Comparison of ENCODE assay signal across 17 cellular contexts in the genomic region with DNA sequence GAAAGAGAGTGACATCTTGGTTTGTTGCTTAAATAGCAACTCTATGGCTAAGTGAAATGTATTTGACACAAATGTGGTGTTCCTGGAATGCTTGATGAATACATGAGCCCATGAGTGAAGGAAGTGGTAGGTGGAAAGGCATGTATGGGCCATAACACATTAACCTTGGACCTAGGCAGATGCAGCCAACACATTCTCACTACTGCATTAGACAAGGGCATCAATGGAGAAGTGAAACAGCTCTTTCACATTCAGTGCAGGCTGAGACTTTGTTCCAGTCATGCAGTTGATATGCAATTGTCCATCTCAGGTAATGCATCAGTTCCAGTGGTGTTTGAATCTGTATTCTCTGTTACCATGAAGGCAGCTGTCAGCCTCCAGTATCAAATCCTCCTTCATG.
DNase-seq lines count a peak whose midpoint lies in the region; ATAC-seq lines count a peak whose summit lies in the region.
"Had no signal": no experiment of that assay in that cellular context is flagged by ENCODE, and none has a peak within 500 bp of the region (broad histone marks: within the 10 kb centered on the region; RNA-seq: fewer than 3 reads in every experiment).

No MANE protein-coding gene starts in this region.

- no peak overlapping the region for H3K4me3 ChIP-seq in aorta (ENCODE audit: low read length in 2 of 2)
- H3K4me3 ChIP-seq: gastrocnemius medialis, pancreas had no signal

- no peaks in the 10 kb centered on the region for H3K36me3 Mint-ChIP-seq in activated CD4-positive, alpha-beta T cell treated with anti-CD3 and anti-CD28 coated beads, Interleukin-2, amount 10 ng/mL, durations not matched to agents 24 days and 14 days (ENCODE audit: low read depth)
- H3K36me3 Mint-ChIP-seq in activated CD4-positive, alpha-beta T cell treated with anti-CD3 and anti-CD28 coated beads, Interleukin-2, amount 10 ng/mL, durations not matched to agents 7 days and 5 days (ENCODE audit: low read depth): peaks cover 2% of the 10 kb centered on the region
- no peaks in the 10 kb centered on the region for H3K36me3 Mint-ChIP-seq in stimulated activated memory B cell treated with anti-CD40 and anti-IgM and Interleukin-4, amounts not matched to agents 10 μg/mL and 1 μg/mL and 100 μg/mL, for 72 hours
- H3K36me3 Mint-ChIP-seq: activated CD4-positive, alpha-beta memory T cell treated with anti-CD3 and anti-CD28 coated beads for 36 hours; CD14-positive monocyte; stimulated activated effector memory CD8-positive, alpha-beta T cell treated with anti-CD3 and anti-CD28 coated beads, Interleukin-12 subunit alpha, Interleukin-12 subunit beta, amount 100 ng/mL, for 72 hours had no signal

- CTCF ChIA-PET in activated CD4-positive, alpha-beta T cell treated with anti-CD3 and anti-CD28 coated beads, Interleukin-2, amount 10 ng/mL, durations not matched to agents 7 days and 5 days (lab: Charles Lee): no interaction called here

- H3K27ac ChIP-seq in aorta (ENCODE audit: low read depth in 1 of 2, low read length in 2 of 2): no peak overlapping the region
- H3K27ac ChIP-seq: gastrocnemius medialis, pancreas had no signal

- H3K27ac Mint-ChIP-seq in activated CD4-positive, alpha-beta T cell treated with anti-CD3 and anti-CD28 coated beads, Interleukin-2, amount 10 ng/mL, durations not matched to agents 24 days and 14 days: no peak overlapping the region
- H3K27ac Mint-ChIP-seq in activated CD4-positive, alpha-beta T cell treated with anti-CD3 and anti-CD28 coated beads, Interleukin-2, amount 10 ng/mL, durations not matched to agents 7 days and 5 days: no peak overlapping the region
- peak overlapping the region; percentile 40 for H3K27ac Mint-ChIP-seq in stimulated activated memory B cell treated with anti-CD40 and anti-IgM and Interleukin-4, amounts not matched to agents 10 μg/mL and 1 μg/mL and 100 μg/mL, for 72 hours
- H3K27ac Mint-ChIP-seq: activated CD4-positive, alpha-beta memory T cell treated with anti-CD3 and anti-CD28 coated beads for 36 hours; CD14-positive monocyte; stimulated activated effector memory CD8-positive, alpha-beta T cell treated with anti-CD3 and anti-CD28 coated beads, Interleukin-12 subunit alpha, Interleukin-12 subunit beta, amount 100 ng/mL, for 72 hours had no signal

- H3K9me3 Mint-ChIP-seq in activated CD4-positive, alpha-beta T cell treated with anti-CD3 and anti-CD28 coated beads, Interleukin-2, amount 10 ng/mL, durations not matched to agents 24 days and 14 days: no peaks in the 10 kb centered on the region
- H3K9me3 Mint-ChIP-seq in activated CD4-positive, alpha-beta T cell treated with anti-CD3 and anti-CD28 coated beads, Interleukin-2, amount 10 ng/mL, durations not matched to agents 7 days and 5 days: peaks cover 8% of the 10 kb centered on the region
- H3K9me3 Mint-ChIP-seq in stimulated activated memory B cell treated with anti-CD40 and anti-IgM and Interleukin-4, amounts not matched to agents 10 μg/mL and 1 μg/mL and 100 μg/mL, for 72 hours: no peaks in the 10 kb centered on the region
- H3K9me3 Mint-ChIP-seq: activated CD4-positive, alpha-beta memory T cell treated with anti-CD3 and anti-CD28 coated beads for 36 hours; stimulated activated effector memory CD8-positive, alpha-beta T cell treated with anti-CD3 and anti-CD28 coated beads, Interleukin-12 subunit alpha, Interleukin-12 subunit beta, amount 100 ng/mL, for 72 hours had no signal

- DNase-seq in activated CD4-positive, alpha-beta T cell treated with anti-CD3 and anti-CD28 coated beads, Interleukin-2, amount 10 ng/mL, durations not matched to agents 24 days and 14 days: peak; percentile 47
- DNase-seq in activated CD4-positive, alpha-beta T cell treated with anti-CD3 and anti-CD28 coated beads, Interleukin-2, amount 10 ng/mL, durations not matched to agents 7 days and 5 days: no peak
- DNase-seq in aorta: no peak
- DNase-seq: activated CD4-positive, alpha-beta memory T cell treated with anti-CD3 and anti-CD28 coated beads for 36 hours; amniotic stem cell; DMS79 treated with DMSO at 0.1 percent for 48 hours; gastrocnemius medialis; NCI-H524; pancreas; SK-N-SH had no signal

- no peaks in the 10 kb centered on the region for H3K36me3 ChIP-seq in aorta (ENCODE audit: control insufficient read depth in 1 of 2, insufficient read depth in 2 of 2, low read length in 1 of 2)
- H3K36me3 ChIP-seq: gastrocnemius medialis, pancreas had no signal

- no peak overlapping the region for H3K4me3 Mint-ChIP-seq in activated CD4-positive, alpha-beta T cell treated with anti-CD3 and anti-CD28 coated beads, Interleukin-2, amount 10 ng/mL, durations not matched to agents 24 days and 14 days
- H3K4me3 Mint-ChIP-seq in activated CD4-positive, alpha-beta T cell treated with anti-CD3 and anti-CD28 coated beads, Interleukin-2, amount 10 ng/mL, durations not matched to agents 7 days and 5 days: no peak overlapping the region
- H3K4me3 Mint-ChIP-seq in stimulated activated memory B cell treated with anti-CD40 and anti-IgM and Interleukin-4, amounts not matched to agents 10 μg/mL and 1 μg/mL and 100 μg/mL, for 72 hours: no peak overlapping the region
- H3K4me3 Mint-ChIP-seq: activated CD4-positive, alpha-beta memory T cell treated with anti-CD3 and anti-CD28 coated beads for 36 hours; CD14-positive monocyte; stimulated activated effector memory CD8-positive, alpha-beta T cell treated with anti-CD3 and anti-CD28 coated beads, Interleukin-12 subunit alpha, Interleukin-12 subunit beta, amount 100 ng/mL, for 72 hours had no signal

- no peaks in the 10 kb centered on the region for H3K27me3 ChIP-seq in aorta (ENCODE audit: control insufficient read depth in 1 of 2, insufficient read depth in 2 of 2, low read length in 1 of 2)
- H3K27me3 ChIP-seq: gastrocnemius medialis, pancreas had no signal

- intact Hi-C loops in activated CD4-positive, alpha-beta T cell treated with anti-CD3 and anti-CD28 coated beads, Interleukin-2, amount 10 ng/mL, durations not matched to agents 24 days and 14 days (cut with micrococcal nuclease): no loop called here
- intact Hi-C loops in aorta (cut with DNase I): no loop called here

- H3K4me1 Mint-ChIP-seq in activated CD4-positive, alpha-beta T cell treated with anti-CD3 and anti-CD28 coated beads, Interleukin-2, amount 10 ng/mL, durations not matched to agents 24 days and 14 days: peaks cover 3% of the 10 kb centered on the region
- H3K4me1 Mint-ChIP-seq in activated CD4-positive, alpha-beta T cell treated with anti-CD3 and anti-CD28 coated beads, Interleukin-2, amount 10 ng/mL, durations not matched to agents 7 days and 5 days: peaks cover 8% of the 10 kb centered on the region
- peaks cover 34% of the 10 kb centered on the region for H3K4me1 Mint-ChIP-seq in stimulated activated memory B cell treated with anti-CD40 and anti-IgM and Interleukin-4, amounts not matched to agents 10 μg/mL and 1 μg/mL and 100 μg/mL, for 72 hours

- no peaks in the 10 kb centered on the region for H3K9me3 ChIP-seq in aorta (ENCODE audit: control insufficient read depth, low read length)
- H3K9me3 ChIP-seq: gastrocnemius medialis, pancreas, SK-N-SH had no signal

- no peaks in the 10 kb centered on the region for H3K4me1 ChIP-seq in aorta (ENCODE audit: control insufficient read depth in 1 of 2, insufficient read depth in 2 of 2, low read length in 2 of 2)
- H3K4me1 ChIP-seq: gastrocnemius medialis, pancreas had no signal

- no peaks in the 10 kb centered on the region for H3K27me3 Mint-ChIP-seq in activated CD4-positive, alpha-beta T cell treated with anti-CD3 and anti-CD28 coated beads, Interleukin-2, amount 10 ng/mL, durations not matched to agents 24 days and 14 days
- no peaks in the 10 kb centered on the region for H3K27me3 Mint-ChIP-seq in activated CD4-positive, alpha-beta T cell treated with anti-CD3 and anti-CD28 coated beads, Interleukin-2, amount 10 ng/mL, durations not matched to agents 7 days and 5 days
- no peaks in the 10 kb centered on the region for H3K27me3 Mint-ChIP-seq in stimulated activated memory B cell treated with anti-CD40 and anti-IgM and Interleukin-4, amounts not matched to agents 10 μg/mL and 1 μg/mL and 100 μg/mL, for 72 hours
- H3K27me3 Mint-ChIP-seq: activated CD4-positive, alpha-beta memory T cell treated with anti-CD3 and anti-CD28 coated beads for 36 hours had no signal

- ATAC-seq in GM21529 (IDR thresholded peaks at IDR 0.05; ENCODE audit: unreplicated experiment) (peak; percentile 87), HG03442 (IDR thresholded peaks at IDR 0.05; ENCODE audit: unreplicated experiment) (peak; percentile 96), GM18520 (IDR thresholded peaks at IDR 0.05; ENCODE audit: unreplicated experiment) (no peak), HG03196 (IDR thresholded peaks at IDR 0.05; ENCODE audit: unreplicated experiment) (no peak), aorta (ENCODE audit: low FRiP score) (no peak)
- peak; percentile 98 for ATAC-seq in stimulated activated memory B cell treated with anti-CD40 and anti-IgM and Interleukin-4, amounts not matched to agents 10 μg/mL and 1 μg/mL and 100 μg/mL, for 72 hours
- ATAC-seq: gastrocnemius medialis; pancreas; stimulated activated effector memory CD8-positive, alpha-beta T cell treated with anti-CD3 and anti-CD28 coated beads, Interleukin-12 subunit alpha, Interleukin-12 subunit beta, amount 100 ng/mL, for 72 hours had no signal

- POLR2A ChIA-PET in activated CD4-positive, alpha-beta T cell treated with anti-CD3 and anti-CD28 coated beads, Interleukin-2, amount 10 ng/mL, durations not matched to agents 7 days and 5 days (lab: Charles Lee): no interaction called here

Comparison
In these comparisons a context has a peak if more than half of its experiments do, and no peak if none do; other contexts are left out.
1. ATAC-seq: peak in GM21529 (single experiment), HG03442 (single experiment) and stimulated activated memory B cell treated with anti-CD40 and anti-IgM and Interleukin-4, amounts not matched to agents 10 μg/mL and 1 μg/mL and 100 μg/mL, for 72 hours (single experiment); none in GM18520 (single experiment), HG03196 (single experiment) and aorta (single experiment).